In genomic region chr21:32367158-32367557, GRCh38 we compare ENCODE assay signal across 16 cellular contexts.
"Had no signal": no experiment of that assay in that cellular context is flagged by ENCODE, and none has a peak within 500 bp of the region (broad histone marks: within the 10 kb centered on the region; RNA-seq: fewer than 3 reads in every experiment).

No MANE protein-coding gene starts in this region.

- DNase-seq: activated CD4-positive, alpha-beta T cell treated with anti-CD3 and anti-CD28 coated beads for 4 hours; activated naive CD4-positive, alpha-beta T cell treated with Interleukin-2 at 50 U/mL for 16 hours; activated naive CD8-positive, alpha-beta T cell treated with anti-CD3 and anti-CD28 coated beads, Interleukin-2, amount 50 U/mL, for 24 hours; body of pancreas; hypothalamus; left cardiac atrium; naive thymus-derived CD8-positive, alpha-beta T cell; nucleus accumbens; psoas muscle; stimulated activated CD4-positive, alpha-beta T cell treated with anti-CD3 and anti-CD28 coated beads, Interleukin-12 subunit alpha, Interleukin-12 subunit beta, amount 100 ng/mL, for 4 hours; stimulated activated naive CD4-positive, alpha-beta T cell; T-helper 1 cell; upper lobe of left lung had no signal

- H3K4me1 ChIP-seq: body of pancreas, psoas muscle had no signal

- H3K27ac ChIP-seq: body of pancreas, psoas muscle, SK-N-MC, suprapubic skin, upper lobe of left lung had no signal

- H3K27me3 ChIP-seq: body of pancreas, suprapubic skin, upper lobe of left lung had no signal

- H3K9me3 ChIP-seq: body of pancreas, psoas muscle, suprapubic skin, upper lobe of left lung had no signal

- ATAC-seq: activated naive CD8-positive, alpha-beta T cell treated with anti-CD3 and anti-CD28 coated beads, Interleukin-2, amount 50 U/mL, for 24 hours; body of pancreas; left cardiac atrium; naive thymus-derived CD8-positive, alpha-beta T cell; sciatic nerve had no signal

- H3K4me3 ChIP-seq: body of pancreas, psoas muscle, SK-N-MC, suprapubic skin, upper lobe of left lung had no signal
